Comparison of ENCODE assay signal across 8 cellular contexts in the genomic region with DNA sequence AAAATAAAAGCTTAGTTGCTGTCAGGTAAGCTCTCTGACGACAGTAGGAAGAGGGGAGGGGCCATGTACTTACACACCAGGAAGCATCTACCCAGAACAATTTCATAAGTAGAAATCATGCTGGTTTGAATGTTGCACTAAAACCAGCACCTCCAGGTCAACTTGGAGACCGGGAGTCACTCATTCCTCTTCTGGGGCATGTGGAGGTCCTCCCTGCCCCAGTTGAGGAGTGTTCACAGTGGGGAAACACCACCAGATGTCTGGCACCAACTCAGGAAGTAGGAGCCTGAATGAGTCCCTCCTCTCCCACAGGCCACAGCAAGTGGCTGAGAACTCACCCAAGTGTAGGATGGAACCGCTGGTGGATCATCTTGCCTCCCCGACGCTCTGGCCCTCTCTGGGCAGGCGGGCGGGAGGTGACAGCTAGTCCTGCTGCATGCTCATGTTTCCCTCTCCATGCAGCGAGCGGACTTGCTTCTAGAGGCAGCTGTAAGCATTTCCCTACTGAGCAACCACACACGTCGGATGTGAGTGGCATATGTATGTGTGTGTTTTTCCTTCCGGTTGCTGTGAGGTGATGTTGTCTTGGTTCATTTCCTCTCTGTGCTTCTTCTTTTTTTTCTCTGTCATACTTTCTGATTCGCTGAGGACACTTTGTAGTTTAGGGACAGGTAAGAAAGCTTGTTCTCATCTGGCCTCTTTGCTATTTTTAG.
A peak's percentile ranks its signal among the peaks of the same experiment; 100 is the strongest.
DNase-seq lines count a peak whose midpoint lies in the region; ATAC-seq and TF ChIP-seq lines count a peak whose summit lies in the region.

No MANE protein-coding gene starts in this region.

- H3K4me3 ChIP-seq in GM12875 (ENCODE audit: low read depth, low read length) (peak overlapping the region; percentile 49), mucosa of rectum (ENCODE audit: low read length in 2 of 2) (peak overlapping the region; percentile 49 to 79), thyroid gland (replicated peaks in 1 of 3) (no peak overlapping the region), H7 (ENCODE audit: insufficient read depth, low read depth, low read length) (no peak overlapping the region)

- TF ChIP-seq CTCF in GM12875 (IDR thresholded peaks at IDR 0.05; ENCODE audit: borderline replicate concordance, insufficient read depth, low read depth, low read length) (no peak), thyroid gland (IDR thresholded peaks at IDR 0.05) (no peak)

- H3K9me3 ChIP-seq in mucosa of rectum (ENCODE audit: control insufficient read depth in 2 of 2, low read length in 2 of 2) (no peaks in the 10 kb centered on the region), thyroid gland (no peaks in the 10 kb centered on the region)

- H3K27ac ChIP-seq in mucosa of rectum (ENCODE audit: low read depth in 2 of 2, low read length in 2 of 2): peak overlapping the region; percentile 60 to 76
- peak overlapping the region; percentile 44 to 82 (median 57) for H3K27ac ChIP-seq in thyroid gland

- H3K9ac ChIP-seq in mucosa of rectum (ENCODE audit: low read depth in 1 of 2, low read length in 2 of 2): peak overlapping the region; percentile 41 to 61

- ATAC-seq in HG02588 (IDR thresholded peaks at IDR 0.05; ENCODE audit: unreplicated experiment): peak; percentile 75

- peak in 1 of 2 donors; percentile 27 for TF ChIP-seq POLR2A in thyroid gland (IDR thresholded peaks at IDR 0.05)

- peaks cover 3 to 9% of the 10 kb centered on the region in 2 donors for H3K4me1 ChIP-seq in mucosa of rectum (ENCODE audit: control insufficient read depth in 2 of 2, insufficient read depth in 2 of 2, low read length in 2 of 2)
- peaks cover 16 to 36% of the 10 kb centered on the region in 2 donors for H3K4me1 ChIP-seq in thyroid gland

- no peaks in the 10 kb centered on the region for H3K27me3 ChIP-seq in mucosa of rectum (ENCODE audit: control insufficient read depth in 2 of 2, insufficient read depth in 2 of 2, low read length in 2 of 2)
- H3K27me3 ChIP-seq in thyroid gland: no peaks in the 10 kb centered on the region
- no peaks in the 10 kb centered on the region for H3K27me3 ChIP-seq in H7 (ENCODE audit: control insufficient read depth, insufficient read depth, low read length)

- intact Hi-C loops in thyroid gland (cut with DNase I): no loop called here

- H3K36me3 ChIP-seq in mucosa of rectum (ENCODE audit: control insufficient read depth in 2 of 2, insufficient read depth in 2 of 2, low read length in 2 of 2) (no peaks in the 10 kb centered on the region), thyroid gland (no peaks in the 10 kb centered on the region), H7 (replicated peaks; ENCODE audit: control insufficient read depth, insufficient read depth, low read length) (no peaks in the 10 kb centered on the region)

- 67 to 77% methylated on average over 11 to 13 of the region's 13 CpGs for WGBS in thyroid gland, 2 donors

- DNase-seq in NOMO-1 treated with dmso at 0.1 percent for 144 hours (lab: John Stamatoyannopoulos, UW; ENCODE audit: unreplicated experiment) (peak; percentile 78), thyroid gland (peak; percentile 40 to 53), H7 (no peak), cerebellar cortex (ENCODE audit: low spot score) (no peak)
- peak; percentile 52 for DNase-seq in activated T-helper 9 cell treated with anti-CD3 and anti-CD28 coated beads, Interleukin-2, amount 50 U/mL, for 16 hours (ENCODE audit: low read depth)

Comparison
In these comparisons a context has a peak if more than half of its experiments do, and no peak if none do; other contexts are left out.
1. H3K4me3 ChIP-seq: peak in GM12875 (single experiment) and mucosa of rectum (2 of 2); none in thyroid gland (0 of 3) and H7 (single experiment).
2. DNase-seq: peak in NOMO-1 treated with dmso at 0.1 percent for 144 hours (single experiment), activated T-helper 9 cell treated with anti-CD3 and anti-CD28 coated beads, Interleukin-2, amount 50 U/mL, for 16 hours (single experiment) and thyroid gland (2 of 2); none in H7 (single experiment) and cerebellar cortex (single experiment).